16 cellular contexts compared by ENCODE assay signal in genomic region chr4:118974758-118975157, GRCh38.
DNase-seq lines count a peak whose midpoint lies in the region; ATAC-seq and TF ChIP-seq lines count a peak whose summit lies in the region.
"Had no signal": no experiment of that assay in that cellular context is flagged by ENCODE, and none has a peak within 500 bp of the region (broad histone marks: within the 10 kb centered on the region; RNA-seq: fewer than 3 reads in every experiment).

No MANE protein-coding gene starts in this region.

- no peak overlapping the region for H3K4me3 Mint-ChIP-seq in HFFc6
- H3K4me3 Mint-ChIP-seq in natural killer cell, result no peak overlapping the region
- H3K4me3 Mint-ChIP-seq: activated T-cell treated with anti-CD3 and anti-CD28 coated beads, Interleukin-2, amount 50 U/mL, for 24 hours; B cell had no signal

- no peak for ATAC-seq in thoracic aorta (ENCODE audit: insufficient number of reproducible peaks, low FRiP score, low read depth)
- ATAC-seq in natural killer cell, result no peak
- ATAC-seq in GM18505 (IDR thresholded peaks at IDR 0.05; ENCODE audit: unreplicated experiment), result no peak

- intact Hi-C loops in natural killer cell (cut with micrococcal nuclease), result no loop called here

- H3K4me1 ChIP-seq in thoracic aorta (ENCODE audit: control insufficient read depth in 1 of 2, low read depth in 2 of 2), result peaks cover 33 to 77% of the 10 kb centered on the region in 2 donors
- H3K4me1 ChIP-seq: SJSA1 had no signal

- no peaks in the 10 kb centered on the region for H3K36me3 ChIP-seq in thoracic aorta
- H3K36me3 ChIP-seq: SJSA1 had no signal

- no peak for TF ChIP-seq CTCF in HFFc6 (IDR thresholded peaks at IDR 0.05)
- no peak for TF ChIP-seq CTCF in astrocyte of the spinal cord (IDR thresholded peaks at IDR 0.05; ENCODE audit: low read depth, low read length)
- no peak for TF ChIP-seq CTCF in thoracic aorta (IDR thresholded peaks at IDR 0.05)
- TF ChIP-seq CTCF in natural killer cell (IDR thresholded peaks at IDR 0.05), result no peak

- no peaks in the 10 kb centered on the region for H3K27me3 ChIP-seq in thoracic aorta (replicated peaks; ENCODE audit: insufficient read depth)
- H3K27me3 ChIP-seq: SJSA1 had no signal

- no peaks in the 10 kb centered on the region for H3K9me3 Mint-ChIP-seq in HFFc6
- no peaks in the 10 kb centered on the region for H3K9me3 Mint-ChIP-seq in natural killer cell
- H3K9me3 Mint-ChIP-seq: activated naive CD4-positive, alpha-beta T cell treated with anti-CD3 and anti-CD28 coated beads, Interleukin-2, amount 50 U/mL, for 72 hours; activated T-cell treated with anti-CD3 and anti-CD28 coated beads, Interleukin-2, amount 50 U/mL, for 24 hours had no signal

- H3K27me3 Mint-ChIP-seq in HFFc6 (ENCODE audit: insufficient read depth), result no peaks in the 10 kb centered on the region
- H3K27me3 Mint-ChIP-seq in natural killer cell (ENCODE audit: low read depth in 2 of 2), result no peaks in the 10 kb centered on the region
- H3K27me3 Mint-ChIP-seq: activated T-cell treated with anti-CD3 and anti-CD28 coated beads, Interleukin-2, amount 50 U/mL, for 24 hours; B cell had no signal

- no peak for TF ChIP-seq POLR2A in GM18505 (IDR thresholded peaks at IDR 0.05; ENCODE audit: borderline replicate concordance, extremely low read depth, insufficient read depth, insufficient read length)

- in situ Hi-C loops in astrocyte of the spinal cord (cut with HindIII; ENCODE audit: low sequenced_read_pairs), result no loop called here

- H3K4me1 Mint-ChIP-seq in HFFc6 (ENCODE audit: low read depth), result peaks cover 15% of the 10 kb centered on the region
- no peaks in the 10 kb centered on the region for H3K4me1 Mint-ChIP-seq in natural killer cell
- H3K4me1 Mint-ChIP-seq: B cell had no signal

- DNase-seq in HFFc6, result peak; percentile 47
- DNase-seq in astrocyte of the spinal cord (ENCODE audit: low read depth, low spot score), result peak; percentile 29
- peak; percentile 48 for DNase-seq in kidney glomerular epithelial cell (lab: John Stamatoyannopoulos, UW)
- DNase-seq in thoracic aorta (ENCODE audit: low spot score), result no peak
- no peak for DNase-seq in natural killer cell
- DNase-seq in activated T-cell treated with anti-CD3 and anti-CD28 coated beads, Interleukin-2, amount 50 U/mL, for 1 hour, result no peak
- DNase-seq: activated T-cell treated with anti-CD3 and anti-CD28 coated beads, Interleukin-2, amount 50 U/mL, for 24 hours; effector CD4-positive, alpha-beta T cell; Kasumi-1; NCI-H1417 treated with DMSO at 0.1 percent for 48 hours; NCI-H345; stimulated activated naive CD4-positive, alpha-beta T cell had no signal

- H3K4me3 ChIP-seq in astrocyte of the spinal cord (ENCODE audit: low read depth, low read length) (no peak overlapping the region), thoracic aorta (no peak overlapping the region)
- H3K4me3 ChIP-seq: SJSA1 had no signal

- H3K9me3 ChIP-seq in thoracic aorta, result no peaks in the 10 kb centered on the region
- H3K9me3 ChIP-seq: SJSA1 had no signal

- no peak overlapping the region for H3K27ac Mint-ChIP-seq in HFFc6
- no peak overlapping the region for H3K27ac Mint-ChIP-seq in natural killer cell
- H3K27ac Mint-ChIP-seq: activated naive CD4-positive, alpha-beta T cell treated with anti-CD3 and anti-CD28 coated beads, Interleukin-2, amount 50 U/mL, for 72 hours; activated T-cell treated with anti-CD3 and anti-CD28 coated beads, Interleukin-2, amount 50 U/mL, for 24 hours; B cell had no signal

- peak overlapping the region; percentile 80 to 84 for H3K27ac ChIP-seq in thoracic aorta
- H3K27ac ChIP-seq: SJSA1 had no signal

- H3K36me3 Mint-ChIP-seq in HFFc6 (ENCODE audit: low read depth), result no peaks in the 10 kb centered on the region
- no peaks in the 10 kb centered on the region for H3K36me3 Mint-ChIP-seq in natural killer cell
- H3K36me3 Mint-ChIP-seq: activated naive CD4-positive, alpha-beta T cell treated with anti-CD3 and anti-CD28 coated beads, Interleukin-2, amount 50 U/mL, for 72 hours had no signal

Comparison
In these comparisons a context has a peak if more than half of its experiments do, and no peak if none do; other contexts are left out.
1. DNase-seq: peak in HFFc6 (single experiment), astrocyte of the spinal cord (single experiment) and kidney glomerular epithelial cell (single experiment); none in thoracic aorta (single experiment), natural killer cell (single experiment) and activated T-cell treated with anti-CD3 and anti-CD28 coated beads, Interleukin-2, amount 50 U/mL, for 1 hour (single experiment).